30 cellular contexts compared by ENCODE assay signal in the genomic region with DNA sequence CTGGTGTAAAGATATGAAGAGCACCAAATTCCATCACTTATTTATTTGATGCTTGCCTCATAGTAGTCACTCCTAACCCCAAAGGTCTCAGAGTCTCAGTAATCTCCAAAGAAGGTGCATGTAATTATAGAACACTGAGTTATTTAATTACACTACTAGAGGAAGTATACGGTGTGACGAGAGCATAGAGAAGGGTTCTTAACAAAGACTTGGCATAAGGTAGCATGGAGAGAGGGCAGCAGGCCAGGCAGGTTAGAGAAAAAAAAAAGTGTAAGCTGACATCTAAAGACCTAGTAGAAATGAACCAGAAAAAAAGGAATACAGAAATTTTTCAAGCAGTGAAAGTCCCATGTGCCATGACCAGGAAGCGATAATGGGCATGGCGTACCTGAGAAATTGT.
"Had no signal": no experiment of that assay in that cellular context is flagged by ENCODE, and none has a peak within 500 bp of the region (broad histone marks: within the 10 kb centered on the region; RNA-seq: fewer than 3 reads in every experiment).

No MANE protein-coding gene starts in this region.

- H3K4me3 Mint-ChIP-seq: activated B cell treated with CpG ODN at 0.5 μM for 24 hours; activated CD4-positive, alpha-beta T cell treated with anti-CD3 and anti-CD28 coated beads, Interleukin-2, amount 10 ng/mL, durations not matched to agents 24 days and 14 days; activated CD8-positive, alpha-beta memory T cell treated with anti-CD3 and anti-CD28 coated beads, Interleukin-2, amount 10 ng/mL, durations not matched to agents 7 days and 5 days; activated naive CD8-positive, alpha-beta T cell treated with anti-CD3 and anti-CD28 coated beads, Interleukin-2, amount 50 U/mL, for 24 hours; activated T-cell treated with anti-CD3 and anti-CD28 coated beads, Interleukin-2, amount 50 U/mL, for 24 hours; activated T-helper 1 cell treated with anti-CD3 and anti-CD28 coated beads, Interleukin-12 subunit alpha, Interleukin-12 subunit beta, Interleukin-2, Interleukin-4 antibody, amounts not matched to agents 30 ng/mL and 10 ng/mL and 1 ng/mL, durations not matched to agents 14 hours and 24 hours and 36 hours; T-helper 17 cell had no signal

- DNase-seq: activated B cell treated with CpG ODN at 0.5 μM for 24 hours; activated CD4-positive, alpha-beta T cell treated with anti-CD3 and anti-CD28 coated beads for 1 hour; activated CD4-positive, alpha-beta T cell treated with anti-CD3 and anti-CD28 coated beads, Interleukin-2, amount 10 ng/mL, durations not matched to agents 24 days and 14 days; activated CD4-positive, alpha-beta T cell treated with anti-CD3 and anti-CD28 coated beads, Interleukin-2, amount 50 U/mL, for 48 hours; activated CD8-positive, alpha-beta memory T cell treated with anti-CD3 and anti-CD28 coated beads, Interleukin-2, amount 10 ng/mL, durations not matched to agents 7 days and 5 days; activated effector memory CD4-positive, alpha-beta T cell treated with Interleukin-2 at 50 U/mL for 16 hours; activated naive CD4-positive, alpha-beta T cell; activated naive CD8-positive, alpha-beta T cell treated with anti-CD3 and anti-CD28 coated beads, Interleukin-2, amount 50 U/mL, for 24 hours; activated T-cell treated with anti-CD3 and anti-CD28 coated beads, Interleukin-2, amount 50 U/mL, for 24 hours; amniotic stem cell; body of pancreas; IMR-90; Kasumi-1; KBM-7; NCI-H1105 treated with DMSO at 0.1 percent for 48 hours; NCI-H1436 treated with DMSO at 0.1 percent for 48 hours; NCI-H187; NCI-H345; NCI-H510A; NCI-H526 treated with DMSO at 0.1 percent for 48 hours; NCI-H82; OCI-M1; SHP77 treated with DMSO at 0.1 percent for 48 hours; T-helper 17 cell; T-helper 9 cell had no signal

- H3K4me3 ChIP-seq: ascending aorta, body of pancreas had no signal

- H3K36me3 ChIP-seq: ascending aorta had no signal

- H3K9me3 Mint-ChIP-seq: activated B cell treated with CpG ODN at 0.5 μM for 24 hours had no signal

- H3K27ac Mint-ChIP-seq: activated B cell treated with CpG ODN at 0.5 μM for 24 hours; activated CD4-positive, alpha-beta T cell treated with anti-CD3 and anti-CD28 coated beads, Interleukin-2, amount 10 ng/mL, durations not matched to agents 24 days and 14 days; activated CD8-positive, alpha-beta memory T cell treated with anti-CD3 and anti-CD28 coated beads, Interleukin-2, amount 10 ng/mL, durations not matched to agents 7 days and 5 days; activated naive CD4-positive, alpha-beta T cell treated with anti-CD3 and anti-CD28 coated beads, Interleukin-2, amount 50 U/mL, for 72 hours; activated naive CD8-positive, alpha-beta T cell treated with anti-CD3 and anti-CD28 coated beads, Interleukin-2, amount 50 U/mL, for 24 hours; activated T-cell treated with anti-CD3 and anti-CD28 coated beads, Interleukin-2, amount 50 U/mL, for 24 hours; activated T-helper 1 cell treated with anti-CD3 and anti-CD28 coated beads, Interleukin-12 subunit alpha, Interleukin-12 subunit beta, Interleukin-2, Interleukin-4 antibody, amounts not matched to agents 30 ng/mL and 10 ng/mL and 1 ng/mL, durations not matched to agents 14 hours and 24 hours and 36 hours; T-helper 17 cell had no signal

- ATAC-seq: activated CD8-positive, alpha-beta memory T cell treated with anti-CD3 and anti-CD28 coated beads, Interleukin-2, amount 10 ng/mL, durations not matched to agents 7 days and 5 days; activated naive CD4-positive, alpha-beta T cell treated with anti-CD3 and anti-CD28 coated beads, Interleukin-2, amount 50 U/mL, for 72 hours; activated naive CD8-positive, alpha-beta T cell treated with anti-CD3 and anti-CD28 coated beads, Interleukin-2, amount 50 U/mL, for 24 hours; body of pancreas; Panc1; T-helper 17 cell had no signal

- H3K27me3 Mint-ChIP-seq: activated B cell treated with CpG ODN at 0.5 μM for 24 hours; activated CD4-positive, alpha-beta T cell treated with anti-CD3 and anti-CD28 coated beads, Interleukin-2, amount 10 ng/mL, durations not matched to agents 24 days and 14 days; activated naive CD8-positive, alpha-beta T cell treated with anti-CD3 and anti-CD28 coated beads, Interleukin-2, amount 50 U/mL, for 24 hours; activated T-cell treated with anti-CD3 and anti-CD28 coated beads, Interleukin-2, amount 50 U/mL, for 24 hours had no signal

- H3K4me1 ChIP-seq: ascending aorta, body of pancreas had no signal

- H3K27ac ChIP-seq: ascending aorta, body of pancreas, RWPE1 had no signal

- H3K9me3 ChIP-seq: ascending aorta, body of pancreas had no signal

- H3K4me1 Mint-ChIP-seq: activated CD4-positive, alpha-beta T cell treated with anti-CD3 and anti-CD28 coated beads, Interleukin-2, amount 10 ng/mL, durations not matched to agents 24 days and 14 days; activated CD8-positive, alpha-beta memory T cell treated with anti-CD3 and anti-CD28 coated beads, Interleukin-2, amount 10 ng/mL, durations not matched to agents 7 days and 5 days; activated naive CD8-positive, alpha-beta T cell treated with anti-CD3 and anti-CD28 coated beads, Interleukin-2, amount 50 U/mL, for 24 hours; T-helper 17 cell had no signal

- H3K27me3 ChIP-seq: ascending aorta, body of pancreas had no signal
